Comparison of ENCODE assay signal across 1 cellular context in genomic region chr7:157482517-157483120, GRCh38.
TF ChIP-seq lines count a peak whose summit lies in the region.

No MANE protein-coding gene starts in this region.

TF ChIP-seq in endothelial cell of umbilical vein, 7 proteins besides CTCF, POLR2A, EP300 and RAD21:
- TF ChIP-seq JUN (IDR thresholded peaks at IDR 0.05; ENCODE audit: borderline replicate concordance, insufficient read depth, insufficient read length, low read depth) (no peak), POLR2AphosphoS5 (IDR thresholded peaks at IDR 0.05; ENCODE audit: insufficient read depth, low read depth, low read length) (no peak), MYC (IDR thresholded peaks at IDR 0.05; ENCODE audit: low read depth, low read length) (no peak), GATA2 (IDR thresholded peaks at IDR 0.05; ENCODE audit: insufficient read depth, insufficient read length, low read depth, low read length) (no peak), MAX (IDR thresholded peaks at IDR 0.05; ENCODE audit: insufficient read depth, insufficient read length) (no peak), EZH2 (IDR thresholded peaks at IDR 0.05; ENCODE audit: borderline replicate concordance, low read depth, low read length, severe bottlenecking) (no peak), FOS (IDR thresholded peaks at IDR 0.05; ENCODE audit: borderline replicate concordance, insufficient read depth, low read length) (no peak)
